ENCODE assay signal across 23 cellular contexts in genomic region chr14:91190853-91191252, GRCh38. TPM values are rescaled to one million over a fixed set of nuclear protein-coding genes. Genes with fewer than 3 reads are reported as not detected.
DNase-seq lines count a peak whose midpoint lies in the region; ATAC-seq, FAIRE-seq and TF ChIP-seq lines count a peak whose summit lies in the region.
"Had no signal": no experiment of that assay in that cellular context is flagged by ENCODE, and none has a peak within 500 bp of the region (broad histone marks: within the 10 kb centered on the region; RNA-seq: fewer than 3 reads in every experiment).

No MANE protein-coding gene starts in this region.

- no peak for DNase-seq in activated CD8-positive, alpha-beta T cell treated with anti-CD3 and anti-CD28 coated beads, Interleukin-2, amount 10 ng/mL, durations not matched to agents 7 days and 5 days
- no peak for DNase-seq in activated CD8-positive, alpha-beta T cell treated with anti-CD3 and anti-CD28 coated beads for 36 hours
- no peak for DNase-seq in GM12892 (ENCODE audit: insufficient read length)
- DNase-seq in bronchial epithelial cell (ENCODE audit: low read depth): no peak
- no peak for DNase-seq in stimulated activated effector memory CD8-positive, alpha-beta T cell treated with anti-CD3 and anti-CD28 coated beads, Interleukin-12 subunit alpha, Interleukin-12 subunit beta, amount 100 ng/mL, for 72 hours (ENCODE audit: low spot score in 2 of 2)
- DNase-seq in COLO829 (ENCODE audit: low spot score): no peak
- DNase-seq in Karpas-422: no peak
- DNase-seq: DND-41, GOT3, HCEC 1CT, KG1, NCI-H1092 treated with DMSO at 0.1 percent for 48 hours, NCI-H1436 treated with DMSO at 0.1 percent for 48 hours, NCI-H1930, NCI-H2227 treated with DMSO at 0.1 percent for 48 hours, NCI-H510A treated with DMSO at 0.1 percent for 48 hours, NCI-H748 treated with DMSO at 0.1 percent for 48 hours, Peyer's patch, SJCRH30 had no signal

- ATAC-seq in activated CD8-positive, alpha-beta T cell treated with anti-CD3 and anti-CD28 coated beads, Interleukin-2, amount 10 ng/mL, durations not matched to agents 7 days and 5 days: no peak
- ATAC-seq in activated CD8-positive, alpha-beta T cell treated with anti-CD3 and anti-CD28 coated beads for 36 hours: no peak
- no peak for ATAC-seq in stimulated activated effector memory CD8-positive, alpha-beta T cell treated with anti-CD3 and anti-CD28 coated beads, Interleukin-12 subunit alpha, Interleukin-12 subunit beta, amount 100 ng/mL, for 72 hours
- no peak for ATAC-seq in HG03457 (IDR thresholded peaks at IDR 0.05; ENCODE audit: unreplicated experiment)

- H3K4me3 Mint-ChIP-seq in activated CD8-positive, alpha-beta T cell treated with anti-CD3 and anti-CD28 coated beads, Interleukin-2, amount 10 ng/mL, durations not matched to agents 7 days and 5 days: no peak overlapping the region
- H3K4me3 Mint-ChIP-seq in activated CD8-positive, alpha-beta T cell treated with anti-CD3 and anti-CD28 coated beads for 36 hours: no peak overlapping the region
- H3K4me3 Mint-ChIP-seq in stimulated activated effector memory CD8-positive, alpha-beta T cell treated with anti-CD3 and anti-CD28 coated beads, Interleukin-12 subunit alpha, Interleukin-12 subunit beta, amount 100 ng/mL, for 72 hours: no peak overlapping the region

- no peaks in the 10 kb centered on the region for H3K9me2 ChIP-seq in Karpas-422 (replicated peaks; ENCODE audit: insufficient read depth, low read length)

- H3K4me1 Mint-ChIP-seq in activated CD8-positive, alpha-beta T cell treated with anti-CD3 and anti-CD28 coated beads, Interleukin-2, amount 10 ng/mL, durations not matched to agents 7 days and 5 days (ENCODE audit: low read depth): peaks cover 31% of the 10 kb centered on the region
- peaks cover 16% of the 10 kb centered on the region for H3K4me1 Mint-ChIP-seq in activated CD8-positive, alpha-beta T cell treated with anti-CD3 and anti-CD28 coated beads for 36 hours (ENCODE audit: low read depth)
- peaks cover 32% of the 10 kb centered on the region for H3K4me1 Mint-ChIP-seq in stimulated activated effector memory CD8-positive, alpha-beta T cell treated with anti-CD3 and anti-CD28 coated beads, Interleukin-12 subunit alpha, Interleukin-12 subunit beta, amount 100 ng/mL, for 72 hours

- peak; percentile 42 for FAIRE-seq in GM12892 (lab: Jason Lieb, UNC)
- peak; percentile 76 for FAIRE-seq in bronchial epithelial cell (lab: Jason Lieb, UNC)
- FAIRE-seq: A204.1, GM12891 had no signal

- TF ChIP-seq CTCF in activated CD8-positive, alpha-beta T cell treated with anti-CD3 and anti-CD28 coated beads for 36 hours (IDR thresholded peaks at IDR 0.05): no peak
- no peak for TF ChIP-seq CTCF in bronchial epithelial cell (IDR thresholded peaks at IDR 0.05; ENCODE audit: insufficient read depth, low read length, severe bottlenecking)

- CTCF ChIA-PET in activated CD8-positive, alpha-beta T cell treated with anti-CD3 and anti-CD28 coated beads, Interleukin-2, amount 10 ng/mL, durations not matched to agents 7 days and 5 days (lab: Charles Lee): no interaction called here
- CTCF ChIA-PET in activated CD8-positive, alpha-beta T cell treated with anti-CD3 and anti-CD28 coated beads for 36 hours (lab: Charles Lee): no interaction called here

- H3K9me3 ChIP-seq in Karpas-422 (ENCODE audit: low read length): no peaks in the 10 kb centered on the region
- H3K9me3 ChIP-seq: Peyer's patch, SJCRH30 had no signal

- peaks cover 6% of the 10 kb centered on the region for H3K36me3 ChIP-seq in bronchial epithelial cell (ENCODE audit: control insufficient read depth, insufficient read depth, low read length)
- peaks cover 14% of the 10 kb centered on the region; the same call in 1 of the 2 replicates for H3K36me3 ChIP-seq in Karpas-422 (ENCODE audit: insufficient read depth, low read length)

- no peak overlapping the region for H3K9ac ChIP-seq in Karpas-422 (ENCODE audit: low read length)

- no peak overlapping the region for H2AFZ ChIP-seq in Karpas-422 (ENCODE audit: low read length)

- no peaks in the 10 kb centered on the region for H4K20me1 ChIP-seq in Karpas-422 (ENCODE audit: insufficient read depth, low read depth, low read length)

- peaks cover 80% of the 10 kb centered on the region for H3K36me3 Mint-ChIP-seq in activated CD8-positive, alpha-beta T cell treated with anti-CD3 and anti-CD28 coated beads, Interleukin-2, amount 10 ng/mL, durations not matched to agents 7 days and 5 days (ENCODE audit: low read depth)
- peaks cover 57% of the 10 kb centered on the region for H3K36me3 Mint-ChIP-seq in activated CD8-positive, alpha-beta T cell treated with anti-CD3 and anti-CD28 coated beads for 36 hours (ENCODE audit: low read depth)
- H3K36me3 Mint-ChIP-seq in stimulated activated effector memory CD8-positive, alpha-beta T cell treated with anti-CD3 and anti-CD28 coated beads, Interleukin-12 subunit alpha, Interleukin-12 subunit beta, amount 100 ng/mL, for 72 hours: peaks cover 94% of the 10 kb centered on the region

- no peaks in the 10 kb centered on the region for H3K27me3 ChIP-seq in bronchial epithelial cell (ENCODE audit: control insufficient read depth, insufficient read depth, low read length)
- no peaks in the 10 kb centered on the region for H3K27me3 ChIP-seq in Karpas-422 (ENCODE audit: low read length)
- H3K27me3 ChIP-seq: Peyer's patch, SJCRH30 had no signal

- intact Hi-C loops in activated CD8-positive, alpha-beta T cell treated with anti-CD3 and anti-CD28 coated beads for 36 hours (cut with micrococcal nuclease): no loop called here

- H3K4me3 ChIP-seq in bronchial epithelial cell (ENCODE audit: low read depth, low read length): no peak overlapping the region
- H3K4me3 ChIP-seq in Karpas-422 (ENCODE audit: low read length): no peak overlapping the region
- H3K4me3 ChIP-seq: Peyer's patch, SJCRH30 had no signal

- no peak overlapping the region for H3K27ac ChIP-seq in Karpas-422 (ENCODE audit: low read length)
- H3K27ac ChIP-seq: C4-2B, Peyer's patch, SJCRH30 had no signal

- H3K9me3 Mint-ChIP-seq in activated CD8-positive, alpha-beta T cell treated with anti-CD3 and anti-CD28 coated beads, Interleukin-2, amount 10 ng/mL, durations not matched to agents 7 days and 5 days (ENCODE audit: insufficient read depth): no peaks in the 10 kb centered on the region
- H3K9me3 Mint-ChIP-seq in activated CD8-positive, alpha-beta T cell treated with anti-CD3 and anti-CD28 coated beads for 36 hours: no peaks in the 10 kb centered on the region
- no peaks in the 10 kb centered on the region for H3K9me3 Mint-ChIP-seq in stimulated activated effector memory CD8-positive, alpha-beta T cell treated with anti-CD3 and anti-CD28 coated beads, Interleukin-12 subunit alpha, Interleukin-12 subunit beta, amount 100 ng/mL, for 72 hours

- 0 out of 2 replicates have a peak, but pooled peaks cover 3% of the 10 kb centered on the region for H3K4me1 ChIP-seq in Karpas-422 (ENCODE audit: low read length)
- H3K4me1 ChIP-seq: Peyer's patch, SJCRH30 had no signal

- H3K27me3 Mint-ChIP-seq in activated CD8-positive, alpha-beta T cell treated with anti-CD3 and anti-CD28 coated beads, Interleukin-2, amount 10 ng/mL, durations not matched to agents 7 days and 5 days (ENCODE audit: low read depth): no peaks in the 10 kb centered on the region
- no peaks in the 10 kb centered on the region for H3K27me3 Mint-ChIP-seq in activated CD8-positive, alpha-beta T cell treated with anti-CD3 and anti-CD28 coated beads for 36 hours

- H3K4me2 ChIP-seq in Karpas-422 (ENCODE audit: low read depth, low read length, poor library complexity, severe bottlenecking): no peak overlapping the region

- peak overlapping the region; percentile 30 for H3K27ac Mint-ChIP-seq in activated CD8-positive, alpha-beta T cell treated with anti-CD3 and anti-CD28 coated beads, Interleukin-2, amount 10 ng/mL, durations not matched to agents 7 days and 5 days
- H3K27ac Mint-ChIP-seq in activated CD8-positive, alpha-beta T cell treated with anti-CD3 and anti-CD28 coated beads for 36 hours: no peak overlapping the region
- H3K27ac Mint-ChIP-seq in stimulated activated effector memory CD8-positive, alpha-beta T cell treated with anti-CD3 and anti-CD28 coated beads, Interleukin-12 subunit alpha, Interleukin-12 subunit beta, amount 100 ng/mL, for 72 hours: peak overlapping the region; percentile 79

- POLR2A ChIA-PET in activated CD8-positive, alpha-beta T cell treated with anti-CD3 and anti-CD28 coated beads, Interleukin-2, amount 10 ng/mL, durations not matched to agents 7 days and 5 days (lab: Charles Lee): no interaction called here
- POLR2A ChIA-PET in activated CD8-positive, alpha-beta T cell treated with anti-CD3 and anti-CD28 coated beads for 36 hours (lab: Charles Lee): interaction anchor here (0.6 kb wide), 1 partner anchor 54 kb away, joined by 3 read pairs; no protein-coding TSS in a partner anchor

- TF ChIP-seq POLR2A in GM12892 (IDR thresholded peaks at IDR 0.05; ENCODE audit: low read depth, low read length): no peak

- H3K79me2 ChIP-seq in Karpas-422 (ENCODE audit: low read length): no peaks in the 10 kb centered on the region

RNA-seq across cellular contexts. Expression of gene GPR68, which starts 53.7 kb away (rescaled TPM):
- total RNA-seq in activated CD8-positive, alpha-beta T cell treated with anti-CD3 and anti-CD28 coated beads, Interleukin-2, amount 10 ng/mL, durations not matched to agents 7 days and 5 days: 10 to 100 TPM; 44.6 to 45.3 TPM
- 10 to 100 TPM; 11.9 to 14.0 TPM for total RNA-seq in activated CD8-positive, alpha-beta T cell treated with anti-CD3 and anti-CD28 coated beads for 36 hours
- polyA plus RNA-seq in GM12892 (2012; ENCODE audit: missing spikeins): 1.3 TPM
- 0.77 and 1.8 TPM in 2 replicates for total RNA-seq in bronchial epithelial cell
- 0.36 TPM in 1 of 2 replicates, not detected in the other for total RNA-seq in Karpas-422 (2014; rRNA removed; shearing (Covaris generic); ENCODE audit: low replicate concordance)
- total RNA-seq: SJCRH30 had no signal
